29 cellular contexts compared by ENCODE assay signal in genomic region chr20:23298926-23299672, GRCh38. TPM values are rescaled to one million over a fixed set of nuclear protein-coding genes. Genes with fewer than 3 reads are reported as not detected.
DNase-seq lines count a peak whose midpoint lies in the region; ATAC-seq and TF ChIP-seq lines count a peak whose summit lies in the region.
"Had no signal": no experiment of that assay in that cellular context is flagged by ENCODE, and none has a peak within 500 bp of the region (broad histone marks: within the 10 kb centered on the region; RNA-seq: fewer than 3 reads in every experiment).

No MANE protein-coding gene starts in this region.

- H3K9me3 ChIP-seq in BLaER1 (no peaks in the 10 kb centered on the region), thyroid gland (no peaks in the 10 kb centered on the region), tibial nerve (peaks cover 0 to 4% (median 0%) of the 10 kb centered on the region in 4 donors)
- H3K9me3 ChIP-seq: A549, body of pancreas, HAP-1, vagina had no signal

- no peak overlapping the region for H3K9ac ChIP-seq in BLaER1
- H3K9ac ChIP-seq: parathyroid adenoma had no signal

- no peak overlapping the region for H3K27ac Mint-ChIP-seq in MCF 10A (ENCODE audit: low read depth, unreplicated experiment)
- H3K27ac Mint-ChIP-seq: B cell, WTC11 had no signal

- no peak for TF ChIP-seq CTCF in NB4 (IDR thresholded peaks at IDR 0.05; ENCODE audit: low read depth, low read length)
- TF ChIP-seq CTCF in choroid plexus epithelial cell (conservative IDR thresholded peaks at IDR 0.05; ENCODE audit: low read depth, low read length) = no peak
- TF ChIP-seq CTCF in MCF 10A (IDR thresholded peaks at IDR 0.05; ENCODE audit: unreplicated experiment) = no peak
- no peak for TF ChIP-seq CTCF in thyroid gland (IDR thresholded peaks at IDR 0.05)
- no peak for TF ChIP-seq CTCF in tibial nerve (IDR thresholded peaks at IDR 0.05)

- H3K4me1 Mint-ChIP-seq in MCF 10A (ENCODE audit: insufficient read depth, unreplicated experiment) = peaks cover 6% of the 10 kb centered on the region
- H3K4me1 Mint-ChIP-seq: B cell had no signal

- no peaks in the 10 kb centered on the region for H3K36me3 ChIP-seq in BLaER1
- no peaks in the 10 kb centered on the region for H3K36me3 ChIP-seq in thyroid gland
- no peaks in the 10 kb centered on the region for H3K36me3 ChIP-seq in tibial nerve
- H3K36me3 ChIP-seq: HAP-1, vagina had no signal

- DNase-seq in NB4 (ENCODE audit: low read depth) = peak; percentile 75
- peak; percentile 53 for DNase-seq in choroid plexus epithelial cell (ENCODE audit: low read depth)
- DNase-seq in sciatic nerve (ENCODE audit: low spot score) = no peak
- no peak for DNase-seq in stimulated activated CD4-positive, alpha-beta T cell treated with anti-CD3 and anti-CD28 coated beads, Interleukin-1b, Interleukin-23, amount 100 ng/mL, for 48 hours
- DNase-seq in MCF 10A (ENCODE audit: unreplicated experiment) = no peak
- DNase-seq in thyroid gland = no peak
- DNase-seq in tibial nerve (ENCODE audit: low spot score in 2 of 2) = no peak
- DNase-seq: activated CD4-positive, alpha-beta T cell treated with anti-CD3 and anti-CD28 coated beads, Interleukin-2, amount 50 U/mL, for 1 hour; activated gamma-delta T cell treated with Interleukin-2 at 50 U/mL for 16 hours; activated T-cell treated with anti-CD3 and anti-CD28 coated beads, Interleukin-2, amount 50 U/mL, for 4 hours; body of pancreas; DMS53; effector CD8-positive, alpha-beta T cell; left cardiac atrium; mammary epithelial cell; NCI-H524; Right ventricle myocardium superior; stimulated activated CD4-positive, alpha-beta T cell treated with anti-CD3 and anti-CD28 coated beads, Interleukin-4, amount 100 ng/mL, for 4 hours; stimulated activated naive CD4-positive, alpha-beta T cell; SW 1271; T1000 had no signal

- peak overlapping the region; percentile 66 for H3K4me2 ChIP-seq in BLaER1
- H3K4me2 ChIP-seq: A549, hepatocyte had no signal

- CTCF ChIA-PET in MCF 10A (lab: Yijun Ruan, JAX) = interaction anchor here (0.6 to 0.9 kb wide), 3 partner anchors 14 to 1196 kb away, joined by 3 to 7 read pairs (median 3); no protein-coding TSS in a partner anchor

- H3K36me3 Mint-ChIP-seq in MCF 10A (ENCODE audit: insufficient read depth, unreplicated experiment) = no peaks in the 10 kb centered on the region
- H3K36me3 Mint-ChIP-seq: WTC11 had no signal

- H3K27me3 Mint-ChIP-seq in MCF 10A (ENCODE audit: insufficient read depth, unreplicated experiment) = no peaks in the 10 kb centered on the region

- H3K27me3 ChIP-seq in BLaER1 (no peaks in the 10 kb centered on the region), thyroid gland (no peaks in the 10 kb centered on the region), tibial nerve (no peaks in the 10 kb centered on the region)
- H3K27me3 ChIP-seq: body of pancreas, hepatocyte, vagina had no signal

- no peak for TF ChIP-seq EP300 in tibial nerve (IDR thresholded peaks at IDR 0.05)

- no peaks in the 10 kb centered on the region for H3K9me3 Mint-ChIP-seq in MCF 10A (ENCODE audit: unreplicated experiment)
- H3K9me3 Mint-ChIP-seq: activated T-cell treated with anti-CD3 and anti-CD28 coated beads, Interleukin-2, amount 50 U/mL, for 4 hours had no signal

- POLR2A ChIA-PET in MCF 10A (lab: Yijun Ruan, JAX) = no interaction called here

- H3K27ac ChIP-seq in BLaER1 (no peak overlapping the region), thyroid gland (no peak overlapping the region), tibial nerve (no peak overlapping the region)
- H3K27ac ChIP-seq: A549, body of pancreas, hepatocyte, parathyroid adenoma, vagina had no signal

- BruUV-seq in MCF 10A (replicated peaks; lab: Mats Ljungman, UMichigan) = no TSS peak

- peaks cover 45% of the 10 kb centered on the region for H3K4me1 ChIP-seq in BLaER1
- H3K4me1 ChIP-seq in thyroid gland = peaks cover 0 to 5% of the 10 kb centered on the region in 2 donors
- H3K4me1 ChIP-seq in tibial nerve = peaks cover 0 to 10% (median 0%) of the 10 kb centered on the region in 4 donors
- H3K4me1 ChIP-seq: A549, body of pancreas, HAP-1, parathyroid adenoma, vagina had no signal

- 89 to 93% methylated on average over 6 of the region's 6 CpGs for WGBS in thyroid gland, 2 donors
- 85 to 88% methylated on average over 6 of the region's 6 CpGs for WGBS in tibial nerve, 2 donors

- intact Hi-C loops in sciatic nerve (cut with DNase I) = no loop called here
- intact Hi-C loops in MCF 10A (cut with micrococcal nuclease) = no loop called here
- intact Hi-C loops in thyroid gland (cut with DNase I) = no loop called here

- H3K4me3 ChIP-seq in BLaER1 = no peak overlapping the region
- H3K4me3 ChIP-seq in NB4 (ENCODE audit: low read depth, low read length) = no peak overlapping the region
- no peak overlapping the region for H3K4me3 ChIP-seq in choroid plexus epithelial cell (ENCODE audit: low read depth, low read length)
- H3K4me3 ChIP-seq in thyroid gland (replicated peaks in 1 of 3) = no peak overlapping the region
- H3K4me3 ChIP-seq in tibial nerve = no peak overlapping the region
- H3K4me3 ChIP-seq: A549, body of pancreas, HAP-1, hepatocyte, vagina had no signal

- TF ChIP-seq POLR2A in NB4 (IDR thresholded peaks at IDR 0.05; ENCODE audit: extremely low read depth, insufficient read length) (no peak), thyroid gland (IDR thresholded peaks at IDR 0.05) (no peak), tibial nerve (IDR thresholded peaks at IDR 0.05) (no peak)

- peak; percentile 17 for ATAC-seq in sciatic nerve
- ATAC-seq: A549; activated T-cell treated with anti-CD3 and anti-CD28 coated beads, Interleukin-2, amount 50 U/mL, for 4 hours; body of pancreas; left cardiac atrium had no signal

- H3K4me3 Mint-ChIP-seq in MCF 10A (ENCODE audit: unreplicated experiment) = no peak overlapping the region
- H3K4me3 Mint-ChIP-seq: activated T-cell treated with anti-CD3 and anti-CD28 coated beads, Interleukin-2, amount 50 U/mL, for 4 hours; B cell; WTC11 had no signal

- peaks cover 5% of the 10 kb centered on the region; the same call in 1 of the 2 replicates for H4K20me1 ChIP-seq in BLaER1

RNA-seq across cellular contexts. Expression of gene NXT1, which starts 51.5 kb away (rescaled TPM):
- 15.9 TPM for total RNA-seq in sciatic nerve
- total RNA-seq in MCF 10A (2022) = 32.2 and 40.1 TPM in 2 replicates
- total RNA-seq in thyroid gland = 10 to 100 TPM; 27.2 to 50.8 (median 37.2) TPM
- 10 to 100 TPM; 19.4 to 50.5 (median 26.2) TPM for total RNA-seq in tibial nerve

Comparison
In these comparisons a context has a peak if more than half of its experiments do, and no peak if none do; other contexts are left out.
1. DNase-seq: peak in NB4 (single experiment) and choroid plexus epithelial cell (single experiment); none in sciatic nerve (single experiment), stimulated activated CD4-positive, alpha-beta T cell treated with anti-CD3 and anti-CD28 coated beads, Interleukin-1b, Interleukin-23, amount 100 ng/mL, for 48 hours (single experiment), MCF 10A (single experiment), thyroid gland (0 of 2) and tibial nerve (0 of 2).